ENCODE assay signal across 20 cellular contexts in genomic region chr5:73019766-73020165, GRCh38.
A peak's percentile ranks its signal among the peaks of the same experiment; 100 is the strongest.
DNase-seq lines count a peak whose midpoint lies in the region; ATAC-seq and TF ChIP-seq lines count a peak whose summit lies in the region.
"Had no signal": no experiment of that assay in that cellular context is flagged by ENCODE, and none has a peak within 500 bp of the region (broad histone marks: within the 10 kb centered on the region; RNA-seq: fewer than 3 reads in every experiment).

No MANE protein-coding gene starts in this region.

- DNase-seq in activated CD4-positive, alpha-beta T cell treated with anti-CD3 and anti-CD28 coated beads for 36 hours: no peak
- no peak for DNase-seq in activated CD4-positive, alpha-beta T cell treated with anti-CD3 and anti-CD28 coated beads, Interleukin-2, amount 50 U/mL, for 48 hours
- no peak for DNase-seq in stimulated activated naive CD8-positive, alpha-beta T cell treated with anti-CD3 and anti-CD28 coated beads, Interleukin-15, amount 100 ng/mL, for 72 hours
- DNase-seq in stimulated activated naive CD8-positive, alpha-beta T cell treated with anti-CD3 and anti-CD28 coated beads, Interleukin-15, Interleukin-2, amounts not matched to agents 100 U/mL and 50 U/mL, for 24 hours: no peak
- no peak for DNase-seq in nephron progenitor cell
- DNase-seq in central memory CD4-positive, alpha-beta T cell: no peak
- no peak for DNase-seq in PC-9
- DNase-seq: Caco-2; CD4-positive, CD25-positive, alpha-beta regulatory T cell; CD8-positive, alpha-beta T cell; DMS153; DND-41; H9 had no signal

- no peaks in the 10 kb centered on the region for H3K36me3 Mint-ChIP-seq in activated CD4-positive, alpha-beta T cell treated with anti-CD3 and anti-CD28 coated beads for 36 hours (ENCODE audit: low read depth)
- H3K36me3 Mint-ChIP-seq in nephron progenitor cell (ENCODE audit: low read depth): peaks cover 43% of the 10 kb centered on the region
- H3K36me3 Mint-ChIP-seq: CD4-positive, CD25-positive, alpha-beta regulatory T cell; CD8-positive, alpha-beta T cell had no signal

- no peaks in the 10 kb centered on the region for H3K4me1 ChIP-seq in PC-9 (replicated peaks; ENCODE audit: insufficient read depth)
- H3K4me1 ChIP-seq: BLaER1, Caco-2 had no signal

- no peak overlapping the region for H3K4me2 ChIP-seq in PC-9
- H3K4me2 ChIP-seq: BLaER1, GM23338 had no signal

- no peak overlapping the region for H3K27ac ChIP-seq in PC-9
- H3K27ac ChIP-seq: 22Rv1, BLaER1, C4-2B had no signal

- CTCF ChIA-PET in activated CD4-positive, alpha-beta T cell treated with anti-CD3 and anti-CD28 coated beads for 36 hours (lab: Charles Lee): no interaction called here
- CTCF ChIA-PET in PC-9 (lab: Charles Lee): no interaction called here

- H3K36me3 ChIP-seq in PC-9 (ENCODE audit: low read depth): no peaks in the 10 kb centered on the region

- ATAC-seq in activated CD4-positive, alpha-beta T cell treated with anti-CD3 and anti-CD28 coated beads for 36 hours: peak; percentile 30
- ATAC-seq in stimulated activated naive CD8-positive, alpha-beta T cell treated with anti-CD3 and anti-CD28 coated beads, Interleukin-15, amount 100 ng/mL, for 72 hours: peak; percentile 37
- no peak for ATAC-seq in stimulated activated naive CD8-positive, alpha-beta T cell treated with anti-CD3 and anti-CD28 coated beads, Interleukin-15, Interleukin-2, amounts not matched to agents 100 U/mL and 50 U/mL, for 24 hours
- no peak for ATAC-seq in GM19351 (IDR thresholded peaks at IDR 0.05; ENCODE audit: unreplicated experiment)
- ATAC-seq: CD8-positive, alpha-beta T cell; GM23338; HCT116 had no signal

- no peak overlapping the region for H3K27ac Mint-ChIP-seq in activated CD4-positive, alpha-beta T cell treated with anti-CD3 and anti-CD28 coated beads for 36 hours
- no peak overlapping the region for H3K27ac Mint-ChIP-seq in stimulated activated naive CD8-positive, alpha-beta T cell treated with anti-CD3 and anti-CD28 coated beads, Interleukin-15, amount 100 ng/mL, for 72 hours
- peak overlapping the region; percentile 21 for H3K27ac Mint-ChIP-seq in nephron progenitor cell
- H3K27ac Mint-ChIP-seq: B cell; CD4-positive, CD25-positive, alpha-beta regulatory T cell; CD8-positive, alpha-beta T cell; GM23338; H9 had no signal

- no peaks in the 10 kb centered on the region for H3K9me3 Mint-ChIP-seq in activated CD4-positive, alpha-beta T cell treated with anti-CD3 and anti-CD28 coated beads for 36 hours (ENCODE audit: low read depth)
- H3K9me3 Mint-ChIP-seq in stimulated activated naive CD8-positive, alpha-beta T cell treated with anti-CD3 and anti-CD28 coated beads, Interleukin-15, amount 100 ng/mL, for 72 hours: no peaks in the 10 kb centered on the region
- no peaks in the 10 kb centered on the region for H3K9me3 Mint-ChIP-seq in nephron progenitor cell
- H3K9me3 Mint-ChIP-seq: CD4-positive, CD25-positive, alpha-beta regulatory T cell; CD8-positive, alpha-beta T cell; GM23338; H9 had no signal

- no peaks in the 10 kb centered on the region for H3K9me2 ChIP-seq in PC-9 (ENCODE audit: insufficient read depth)

- TF ChIP-seq CTCF in nephron progenitor cell (IDR thresholded peaks at IDR 0.05) (no peak), PC-9 (conservative IDR thresholded peaks at IDR 0.05) (no peak)

- POLR2A ChIA-PET in activated CD4-positive, alpha-beta T cell treated with anti-CD3 and anti-CD28 coated beads for 36 hours (lab: Charles Lee): no interaction called here
- POLR2A ChIA-PET in PC-9 (lab: Charles Lee; ENCODE audit: unreplicated experiment): no interaction called here

- H3K27me3 ChIP-seq in PC-9 (ENCODE audit: insufficient read depth, low read depth): no peaks in the 10 kb centered on the region
- H3K27me3 ChIP-seq: BLaER1 had no signal

- intact Hi-C loops in activated CD4-positive, alpha-beta T cell treated with anti-CD3 and anti-CD28 coated beads for 36 hours (cut with DNase I, micrococcal nuclease): no loop called here
- intact Hi-C loops in PC-9 (cut with micrococcal nuclease; ENCODE audit: unreplicated experiment): no loop called here

- peaks cover 5% of the 10 kb centered on the region; the same call in 1 of the 2 replicates for H3F3A ChIP-seq in PC-9 (ENCODE audit: insufficient read depth, low read depth)

- H3K4me3 Mint-ChIP-seq in activated CD4-positive, alpha-beta T cell treated with anti-CD3 and anti-CD28 coated beads for 36 hours: no peak overlapping the region
- no peak overlapping the region for H3K4me3 Mint-ChIP-seq in stimulated activated naive CD8-positive, alpha-beta T cell treated with anti-CD3 and anti-CD28 coated beads, Interleukin-15, amount 100 ng/mL, for 72 hours
- H3K4me3 Mint-ChIP-seq in nephron progenitor cell: no peak overlapping the region
- H3K4me3 Mint-ChIP-seq: B cell; CD4-positive, CD25-positive, alpha-beta regulatory T cell; CD8-positive, alpha-beta T cell; GM23338; H9 had no signal

- H3K79me2 ChIP-seq in PC-9 (ENCODE audit: low read depth): no peaks in the 10 kb centered on the region

- no peak overlapping the region for H2AFZ ChIP-seq in PC-9
- H2AFZ ChIP-seq: GM23338 had no signal

- no TSS peak for BruUV-seq in PC-9 (replicated peaks; lab: Mats Ljungman, UMichigan)

- H3K27me3 Mint-ChIP-seq in activated CD4-positive, alpha-beta T cell treated with anti-CD3 and anti-CD28 coated beads for 36 hours: peaks cover 7% of the 10 kb centered on the region
- peaks cover 12% of the 10 kb centered on the region for H3K27me3 Mint-ChIP-seq in stimulated activated naive CD8-positive, alpha-beta T cell treated with anti-CD3 and anti-CD28 coated beads, Interleukin-15, amount 100 ng/mL, for 72 hours
- H3K27me3 Mint-ChIP-seq in nephron progenitor cell (ENCODE audit: low read depth, poor library complexity): peaks cover 3% of the 10 kb centered on the region
- H3K27me3 Mint-ChIP-seq: B cell had no signal

- no peaks in the 10 kb centered on the region for H4K20me1 ChIP-seq in PC-9 (ENCODE audit: insufficient read depth)
- H4K20me1 ChIP-seq: BLaER1 had no signal

- H3K4me1 Mint-ChIP-seq in activated CD4-positive, alpha-beta T cell treated with anti-CD3 and anti-CD28 coated beads for 36 hours: no peaks in the 10 kb centered on the region
- no peaks in the 10 kb centered on the region for H3K4me1 Mint-ChIP-seq in stimulated activated naive CD8-positive, alpha-beta T cell treated with anti-CD3 and anti-CD28 coated beads, Interleukin-15, amount 100 ng/mL, for 72 hours
- no peaks in the 10 kb centered on the region for H3K4me1 Mint-ChIP-seq in nephron progenitor cell
- H3K4me1 Mint-ChIP-seq: B cell; CD4-positive, CD25-positive, alpha-beta regulatory T cell; GM23338; H9 had no signal

- no peak overlapping the region for H3K4me3 ChIP-seq in PC-9
- H3K4me3 ChIP-seq: BLaER1, GM23338 had no signal

- H3K9me3 ChIP-seq in PC-9 (ENCODE audit: insufficient read depth, low read depth): no peaks in the 10 kb centered on the region
- H3K9me3 ChIP-seq: BLaER1, Caco-2 had no signal

Comparison
In these comparisons a context has a peak if more than half of its experiments do, and no peak if none do; other contexts are left out.
1. ATAC-seq: peak in activated CD4-positive, alpha-beta T cell treated with anti-CD3 and anti-CD28 coated beads for 36 hours (single experiment) and stimulated activated naive CD8-positive, alpha-beta T cell treated with anti-CD3 and anti-CD28 coated beads, Interleukin-15, amount 100 ng/mL, for 72 hours (single experiment); none in stimulated activated naive CD8-positive, alpha-beta T cell treated with anti-CD3 and anti-CD28 coated beads, Interleukin-15, Interleukin-2, amounts not matched to agents 100 U/mL and 50 U/mL, for 24 hours (single experiment) and GM19351 (single experiment).